In the genomic region with DNA sequence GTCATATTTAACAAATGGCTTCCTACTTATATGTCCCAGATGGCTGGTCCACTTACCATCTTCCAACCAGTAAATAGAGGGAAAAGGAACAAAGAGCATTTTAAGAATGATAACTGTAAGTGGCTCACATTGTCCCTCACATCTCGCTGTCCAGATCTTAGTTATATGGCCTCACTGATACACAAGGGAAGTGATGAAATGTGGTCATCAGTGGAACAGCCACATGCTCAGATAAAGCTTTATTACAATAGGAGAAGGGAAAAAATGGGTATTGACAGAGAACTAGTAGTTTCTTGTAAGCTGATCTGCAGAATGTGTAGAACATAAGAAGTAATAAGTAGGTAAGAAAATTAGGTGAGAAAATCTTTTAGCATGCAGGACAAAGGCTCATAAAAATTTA, we compare ENCODE assay signal across 26 cellular contexts. TPM values are rescaled to one million over a fixed set of nuclear protein-coding genes. Genes with fewer than 3 reads are reported as not detected.
"Had no signal": no experiment of that assay in that cellular context is flagged by ENCODE, and none has a peak within 500 bp of the region (broad histone marks: within the 10 kb centered on the region; RNA-seq: fewer than 3 reads in every experiment).

No MANE protein-coding gene starts in this region.

- H3K4me1 Mint-ChIP-seq: activated CD4-positive, alpha-beta T cell treated with anti-CD3 and anti-CD28 coated beads, Interleukin-2, amount 10 ng/mL, durations not matched to agents 24 days and 14 days; activated CD8-positive, alpha-beta memory T cell treated with anti-CD3 and anti-CD28 coated beads, Interleukin-2, amount 10 ng/mL, durations not matched to agents 7 days and 5 days; activated naive CD8-positive, alpha-beta T cell treated with anti-CD3 and anti-CD28 coated beads, Interleukin-2, amount 50 U/mL, for 24 hours; central memory CD8-positive, alpha-beta T cell had no signal

- H3K9me3 Mint-ChIP-seq: activated B cell treated with CpG ODN at 0.5 μM for 24 hours; activated CD4-positive, alpha-beta T cell treated with anti-CD3 and anti-CD28 coated beads, Interleukin-2, amount 10 ng/mL, durations not matched to agents 24 days and 14 days; activated naive CD4-positive, alpha-beta T cell treated with anti-CD3 and anti-CD28 coated beads, Interleukin-2, amount 50 U/mL, for 72 hours; activated naive CD8-positive, alpha-beta T cell treated with anti-CD3 and anti-CD28 coated beads, Interleukin-2, amount 50 U/mL, for 24 hours; activated T-cell treated with anti-CD3 and anti-CD28 coated beads, Interleukin-2, amount 50 U/mL, for 24 hours; activated T-helper 1 cell treated with anti-CD3 and anti-CD28 coated beads, Interleukin-12 subunit alpha, Interleukin-12 subunit beta, Interleukin-2, Interleukin-4 antibody, amounts not matched to agents 30 ng/mL and 10 ng/mL and 1 ng/mL, durations not matched to agents 14 hours and 24 hours and 36 hours; central memory CD8-positive, alpha-beta T cell; T-cell had no signal

- H3K27ac Mint-ChIP-seq: activated CD4-positive, alpha-beta T cell treated with anti-CD3 and anti-CD28 coated beads, Interleukin-2, amount 10 ng/mL, durations not matched to agents 24 days and 14 days; activated CD8-positive, alpha-beta memory T cell treated with anti-CD3 and anti-CD28 coated beads, Interleukin-2, amount 10 ng/mL, durations not matched to agents 7 days and 5 days; activated naive CD4-positive, alpha-beta T cell treated with anti-CD3 and anti-CD28 coated beads, Interleukin-2, amount 50 U/mL, for 72 hours; activated naive CD8-positive, alpha-beta T cell treated with anti-CD3 and anti-CD28 coated beads, Interleukin-2, amount 50 U/mL, for 24 hours; activated T-cell treated with anti-CD3 and anti-CD28 coated beads, Interleukin-2, amount 50 U/mL, for 24 hours; activated T-helper 1 cell treated with anti-CD3 and anti-CD28 coated beads, Interleukin-12 subunit alpha, Interleukin-12 subunit beta, Interleukin-2, Interleukin-4 antibody, amounts not matched to agents 30 ng/mL and 10 ng/mL and 1 ng/mL, durations not matched to agents 14 hours and 24 hours and 36 hours; brain; T-cell had no signal

- H3K4me3 Mint-ChIP-seq: activated B cell treated with CpG ODN at 0.5 μM for 24 hours; activated CD4-positive, alpha-beta T cell treated with anti-CD3 and anti-CD28 coated beads, Interleukin-2, amount 10 ng/mL, durations not matched to agents 24 days and 14 days; activated CD8-positive, alpha-beta memory T cell treated with anti-CD3 and anti-CD28 coated beads, Interleukin-2, amount 10 ng/mL, durations not matched to agents 7 days and 5 days; activated naive CD8-positive, alpha-beta T cell treated with anti-CD3 and anti-CD28 coated beads, Interleukin-2, amount 50 U/mL, for 24 hours; activated T-cell treated with anti-CD3 and anti-CD28 coated beads, Interleukin-2, amount 50 U/mL, for 24 hours; activated T-helper 1 cell treated with anti-CD3 and anti-CD28 coated beads, Interleukin-12 subunit alpha, Interleukin-12 subunit beta, Interleukin-2, Interleukin-4 antibody, amounts not matched to agents 30 ng/mL and 10 ng/mL and 1 ng/mL, durations not matched to agents 14 hours and 24 hours and 36 hours; brain; central memory CD8-positive, alpha-beta T cell; T-cell had no signal

- H3K36me3 Mint-ChIP-seq: activated CD8-positive, alpha-beta memory T cell treated with anti-CD3 and anti-CD28 coated beads, Interleukin-2, amount 10 ng/mL, durations not matched to agents 7 days and 5 days; activated naive CD4-positive, alpha-beta T cell treated with anti-CD3 and anti-CD28 coated beads, Interleukin-2, amount 50 U/mL, for 72 hours; T-cell had no signal

- H3K27me3 Mint-ChIP-seq: brain had no signal

- DNase-seq: activated B cell treated with CpG ODN at 0.5 μM for 24 hours; activated CD4-positive, alpha-beta T cell treated with anti-CD3 and anti-CD28 coated beads for 1 hour; activated CD4-positive, alpha-beta T cell treated with anti-CD3 and anti-CD28 coated beads, Interleukin-2, amount 10 ng/mL, durations not matched to agents 24 days and 14 days; activated CD4-positive, alpha-beta T cell treated with anti-CD3 and anti-CD28 coated beads, Interleukin-2, amount 50 U/mL, for 48 hours; activated CD8-positive, alpha-beta memory T cell treated with anti-CD3 and anti-CD28 coated beads, Interleukin-2, amount 10 ng/mL, durations not matched to agents 7 days and 5 days; activated effector memory CD4-positive, alpha-beta T cell treated with Interleukin-2 at 50 U/mL for 16 hours; activated naive CD4-positive, alpha-beta T cell; activated naive CD8-positive, alpha-beta T cell treated with anti-CD3 and anti-CD28 coated beads, Interleukin-2, amount 50 U/mL, for 24 hours; activated T-cell treated with anti-CD3 and anti-CD28 coated beads, Interleukin-2, amount 50 U/mL, for 24 hours; amygdala; KBM-7; NCI-H1092; NCI-H1417; NCI-H1694; NCI-H2029; NCI-H345; NCI-H510A; NCI-H526 treated with DMSO at 0.1 percent for 48 hours; SIG-M5; T-cell; T-helper 2 cell; T1000 had no signal

- ATAC-seq: activated CD8-positive, alpha-beta memory T cell treated with anti-CD3 and anti-CD28 coated beads, Interleukin-2, amount 10 ng/mL, durations not matched to agents 7 days and 5 days; activated naive CD4-positive, alpha-beta T cell treated with anti-CD3 and anti-CD28 coated beads, Interleukin-2, amount 50 U/mL, for 72 hours; activated naive CD8-positive, alpha-beta T cell treated with anti-CD3 and anti-CD28 coated beads, Interleukin-2, amount 50 U/mL, for 24 hours; T-cell had no signal

RNA-seq across cellular contexts. Expression of a gene that starts 35.7 kb away (rescaled TPM):
- total RNA-seq: activated CD4-positive, alpha-beta T cell treated with anti-CD3 and anti-CD28 coated beads, Interleukin-2, amount 10 ng/mL, durations not matched to agents 24 days and 14 days; activated T-helper 1 cell treated with anti-CD3 and anti-CD28 coated beads, Interleukin-12 subunit alpha, Interleukin-12 subunit beta, Interleukin-2, Interleukin-4 antibody, amounts not matched to agents 30 ng/mL and 10 ng/mL and 1 ng/mL, durations not matched to agents 14 hours and 24 hours and 36 hours had no signal
